25 cellular contexts compared by ENCODE assay signal in genomic region chr11:119473226-119473625, GRCh38. TPM values are rescaled to one million over a fixed set of nuclear protein-coding genes. Genes with fewer than 3 reads are reported as not detected.
"Had no signal": no experiment of that assay in that cellular context is flagged by ENCODE, and none has a peak within 500 bp of the region (broad histone marks: within the 10 kb centered on the region; RNA-seq: fewer than 3 reads in every experiment).

No MANE protein-coding gene starts in this region.

- H2AFZ ChIP-seq: neural progenitor cell, parathyroid adenoma had no signal

- H3K4me3 ChIP-seq: esophagus muscularis mucosa, gastroesophageal sphincter, left ventricle myocardium inferior, lung, neural progenitor cell, prostate gland, right lobe of liver, suprapubic skin, thyroid gland, uterus had no signal

- H3K27ac ChIP-seq: esophagus muscularis mucosa, gastroesophageal sphincter, left ventricle myocardium inferior, neural progenitor cell, parathyroid adenoma, prostate gland, right lobe of liver, suprapubic skin, thyroid gland, uterus had no signal

- H3K27ac Mint-ChIP-seq: immature natural killer cell; natural killer cell treated with Interleukin-12 subunit alpha and Interleukin-12 subunit beta and Interleukin-15 and Interleukin-18, amount 100 ng/mL, for 72 hours; neural progenitor cell; stimulated activated effector memory CD8-positive, alpha-beta T cell treated with anti-CD3 and anti-CD28 coated beads, Interleukin-12 subunit alpha, Interleukin-12 subunit beta, amount 100 ng/mL, for 72 hours; type B pancreatic cell had no signal

- H3K4me1 ChIP-seq: left ventricle myocardium inferior, parathyroid adenoma, prostate gland, thyroid gland had no signal

- H3K36me3 ChIP-seq: esophagus muscularis mucosa, gastroesophageal sphincter, left ventricle myocardium inferior, neural progenitor cell, prostate gland, right lobe of liver, suprapubic skin, thyroid gland, uterus had no signal

- ATAC-seq: gastroesophageal sphincter; left cardiac atrium; natural killer cell treated with Interleukin-12 subunit alpha and Interleukin-12 subunit beta and Interleukin-15 and Interleukin-18, amount 100 ng/mL, for 72 hours; stimulated activated effector memory CD8-positive, alpha-beta T cell treated with anti-CD3 and anti-CD28 coated beads, Interleukin-12 subunit alpha, Interleukin-12 subunit beta, amount 100 ng/mL, for 72 hours; stimulated activated naive CD8-positive, alpha-beta T cell treated with anti-CD3 and anti-CD28 coated beads, Interleukin-15, Interleukin-2, amounts not matched to agents 100 U/mL and 50 U/mL, for 24 hours had no signal

- H3K9me3 ChIP-seq: esophagus muscularis mucosa, prostate gland, right lobe of liver, suprapubic skin, thyroid gland, uterus had no signal

- DNase-seq: dermis blood vessel endothelial cell; effector CD4-positive, alpha-beta T cell; glutamatergic neuron; immature natural killer cell; kidney; left cardiac atrium; left ventricle myocardium inferior; mesenchymal stem cell; midbrain; occipital lobe; stimulated activated CD4-positive, alpha-beta T cell treated with anti-CD3 and anti-CD28 coated beads, Interleukin-4, amount 100 ng/mL, for 1 hour; stimulated activated naive CD8-positive, alpha-beta T cell treated with anti-CD3 and anti-CD28 coated beads, Interleukin-15, Interleukin-2, amounts not matched to agents 100 U/mL and 50 U/mL, for 24 hours; thyroid gland; uterus had no signal

- H3K4me2 ChIP-seq: neural progenitor cell had no signal

- H3K4me3 Mint-ChIP-seq: immature natural killer cell; natural killer cell treated with Interleukin-12 subunit alpha and Interleukin-12 subunit beta and Interleukin-15 and Interleukin-18, amount 100 ng/mL, for 72 hours; neural progenitor cell; stimulated activated effector memory CD8-positive, alpha-beta T cell treated with anti-CD3 and anti-CD28 coated beads, Interleukin-12 subunit alpha, Interleukin-12 subunit beta, amount 100 ng/mL, for 72 hours; type B pancreatic cell had no signal

- H3K9me3 Mint-ChIP-seq: natural killer cell treated with Interleukin-12 subunit alpha and Interleukin-12 subunit beta and Interleukin-15 and Interleukin-18, amount 100 ng/mL, for 72 hours; neural progenitor cell; stimulated activated effector memory CD8-positive, alpha-beta T cell treated with anti-CD3 and anti-CD28 coated beads, Interleukin-12 subunit alpha, Interleukin-12 subunit beta, amount 100 ng/mL, for 72 hours; type B pancreatic cell had no signal

- H3K79me2 ChIP-seq: parathyroid adenoma had no signal

- H3K27me3 ChIP-seq: esophagus muscularis mucosa, gastroesophageal sphincter, right lobe of liver, suprapubic skin, thyroid gland, uterus had no signal

- H3K4me1 Mint-ChIP-seq: immature natural killer cell had no signal

- H3K36me3 Mint-ChIP-seq: immature natural killer cell; natural killer cell treated with Interleukin-12 subunit alpha and Interleukin-12 subunit beta and Interleukin-15 and Interleukin-18, amount 100 ng/mL, for 72 hours; neural progenitor cell; stimulated activated effector memory CD8-positive, alpha-beta T cell treated with anti-CD3 and anti-CD28 coated beads, Interleukin-12 subunit alpha, Interleukin-12 subunit beta, amount 100 ng/mL, for 72 hours; type B pancreatic cell had no signal

- H3K9ac ChIP-seq: neural progenitor cell, parathyroid adenoma had no signal

RNA-seq across cellular contexts. Expression of gene THY1, which starts 50.3 kb away (rescaled TPM):
- total RNA-seq: natural killer cell treated with Interleukin-12 subunit alpha and Interleukin-12 subunit beta and Interleukin-15 and Interleukin-18, amount 100 ng/mL, for 72 hours had no signal
- polyA plus RNA-seq: immature natural killer cell had no signal
